In the genomic region with DNA sequence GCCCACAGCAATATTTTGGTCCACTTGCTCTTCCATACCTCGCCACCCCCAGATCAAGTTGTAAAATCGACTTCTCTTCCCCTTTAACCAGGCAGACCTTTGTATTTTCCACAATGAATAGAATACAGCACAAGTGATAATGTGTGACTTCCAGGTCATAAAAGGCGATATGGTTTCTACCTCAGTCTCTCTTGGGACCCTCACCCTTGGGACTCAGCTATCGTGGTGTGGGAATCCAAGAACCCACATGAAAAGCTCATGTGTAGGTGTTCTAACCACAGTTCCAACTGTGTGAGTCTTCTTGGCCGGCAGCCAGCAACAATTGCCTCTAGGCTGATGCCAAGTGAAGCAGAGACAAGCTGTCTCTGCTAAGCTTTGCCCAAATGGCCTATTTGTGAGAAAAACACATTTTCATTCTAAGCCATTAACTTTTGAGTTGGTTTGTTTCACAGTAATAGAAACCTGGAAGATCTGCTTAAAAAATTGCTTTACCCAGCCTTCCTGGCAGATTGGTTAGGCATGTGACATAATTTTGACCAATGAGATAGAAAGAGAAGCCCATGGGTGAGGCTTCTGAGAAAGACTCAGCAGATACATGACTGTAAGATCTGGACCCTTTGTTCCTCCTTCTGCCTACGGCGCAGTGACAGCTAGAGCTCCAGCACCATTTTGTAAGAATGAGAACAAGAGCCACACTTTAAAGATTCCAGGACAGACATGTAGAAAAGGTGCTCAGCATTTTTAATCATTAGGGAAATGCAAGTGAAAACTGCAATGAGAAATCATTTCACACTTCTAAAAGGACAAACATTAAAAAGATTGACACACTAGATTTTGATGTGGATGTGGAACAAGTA, we compare ENCODE assay signal across 9 cellular contexts.
DNase-seq lines count a peak whose midpoint lies in the region; ATAC-seq, FAIRE-seq and TF ChIP-seq lines count a peak whose summit lies in the region.
"Had no signal": no experiment of that assay in that cellular context is flagged by ENCODE, and none has a peak within 500 bp of the region (broad histone marks: within the 10 kb centered on the region; RNA-seq: fewer than 3 reads in every experiment).

No MANE protein-coding gene starts in this region.

- no peak overlapping the region for H3K4me3 ChIP-seq in epithelial cell of esophagus (ENCODE audit: low read length)

- DNase-seq in NCI-H1105 (lab: John Stamatoyannopoulos, UW) (peak; percentile 70), epithelial cell of esophagus (ENCODE audit: low read depth) (peak; percentile 89), HuH-7 (ENCODE audit: low spot score) (no peak), HTR-8/SVneo (ENCODE audit: insufficient read length, low spot score) (no peak)
- peak; percentile 75 to 81 for DNase-seq in activated CD4-positive, alpha-beta T cell treated with anti-CD3 and anti-CD28 coated beads, Interleukin-2, amount 50 U/mL, for 48 hours
- peak; percentile 68 to 70 for DNase-seq in stimulated activated CD4-positive, alpha-beta T cell treated with anti-CD3 and anti-CD28 coated beads, Interleukin-15, amount 100 ng/mL, for 48 hours (ENCODE audit: low read depth in 2 of 2)

- FAIRE-seq in HTR-8/SVneo (lab: Jason Lieb, UNC) = no peak
- FAIRE-seq: TTC549 had no signal

- ATAC-seq in GM18508 (IDR thresholded peaks at IDR 0.05; ENCODE audit: insufficient read depth, unreplicated experiment) (peak; percentile 76), HG02571 (IDR thresholded peaks at IDR 0.05; ENCODE audit: unreplicated experiment) (peak; percentile 85)

- no peak for TF ChIP-seq CTCF in epithelial cell of esophagus (IDR thresholded peaks at IDR 0.05; ENCODE audit: insufficient read depth, low read depth, low read length, missing control alignments)

Comparison
In these comparisons a context has a peak if more than half of its experiments do, and no peak if none do; other contexts are left out.
1. DNase-seq: peak in NCI-H1105 (single experiment), activated CD4-positive, alpha-beta T cell treated with anti-CD3 and anti-CD28 coated beads, Interleukin-2, amount 50 U/mL, for 48 hours (2 of 2), epithelial cell of esophagus (single experiment) and stimulated activated CD4-positive, alpha-beta T cell treated with anti-CD3 and anti-CD28 coated beads, Interleukin-15, amount 100 ng/mL, for 48 hours (2 of 2); none in HuH-7 (single experiment) and HTR-8/SVneo (single experiment).